In genomic region chr15:59162080-59162479, GRCh38 we compare ENCODE assay signal across 3 cellular contexts. TPM values are rescaled to one million over a fixed set of nuclear protein-coding genes. Genes with fewer than 3 reads are reported as not detected.
"Had no signal": no experiment of that assay in that cellular context is flagged by ENCODE, and none has a peak within 500 bp of the region (broad histone marks: within the 10 kb centered on the region; RNA-seq: fewer than 3 reads in every experiment).

No MANE protein-coding gene starts in this region.

RNA-seq across cellular contexts. Expression of gene LDHAL6B, which starts 44.6 kb away (rescaled TPM):
- total RNA-seq: HT-29, HT1080 had no signal
- polyA plus RNA-seq: IgD-negative memory B cell had no signal
